In the genomic region with DNA sequence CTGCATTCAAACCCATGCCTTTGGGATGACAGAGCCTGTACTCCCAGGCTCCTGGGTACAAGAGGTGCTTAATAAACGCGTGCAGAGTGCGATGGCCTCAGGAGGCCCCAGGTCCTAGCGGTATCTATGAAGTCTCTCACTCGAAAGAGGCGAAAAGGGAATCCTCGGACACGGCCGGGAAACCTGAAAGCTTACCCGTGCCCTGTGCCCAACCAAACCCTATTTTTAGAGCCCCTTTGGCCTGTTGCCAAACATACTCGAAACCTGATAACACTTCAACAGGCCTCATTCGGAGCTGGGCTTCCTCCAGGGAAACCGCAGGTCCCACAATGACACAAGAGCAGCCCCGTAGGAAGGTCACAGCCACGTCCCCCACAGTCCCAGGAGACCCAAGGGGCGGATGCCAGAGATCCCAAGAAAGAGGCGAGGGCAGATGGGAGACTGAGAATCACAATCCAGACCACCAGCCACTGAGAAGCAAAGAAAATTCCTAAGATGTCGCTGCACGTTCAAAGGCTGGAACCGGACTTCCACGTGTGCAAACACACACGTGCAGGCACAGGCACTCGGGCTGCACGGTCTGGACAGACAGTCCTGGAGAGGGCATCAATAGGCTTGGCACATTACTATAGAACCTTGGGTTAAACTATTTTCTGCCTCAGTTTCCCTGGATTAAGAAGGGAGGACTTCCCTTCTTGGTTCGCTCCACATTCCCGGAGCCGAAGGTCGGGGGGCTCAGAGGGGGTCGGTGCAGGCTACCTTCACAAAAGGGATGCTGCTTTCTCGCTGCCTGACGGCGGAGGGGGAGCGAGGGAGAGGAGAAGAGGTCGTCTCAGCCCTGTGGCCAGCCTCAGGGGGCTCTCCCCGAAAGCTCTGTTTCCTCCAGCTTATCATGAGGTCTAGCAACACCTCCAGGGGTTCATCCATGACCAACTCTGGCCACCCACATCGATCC, we compare ENCODE assay signal across 1 cellular context.
TF ChIP-seq lines count a peak whose summit lies in the region.

No MANE protein-coding gene starts in this region.

TF ChIP-seq in HEK293, 187 proteins besides CTCF, POLR2A, EP300 and RAD21 (continued from another document and continues in another):
- TF ChIP-seq, protein P1, sequence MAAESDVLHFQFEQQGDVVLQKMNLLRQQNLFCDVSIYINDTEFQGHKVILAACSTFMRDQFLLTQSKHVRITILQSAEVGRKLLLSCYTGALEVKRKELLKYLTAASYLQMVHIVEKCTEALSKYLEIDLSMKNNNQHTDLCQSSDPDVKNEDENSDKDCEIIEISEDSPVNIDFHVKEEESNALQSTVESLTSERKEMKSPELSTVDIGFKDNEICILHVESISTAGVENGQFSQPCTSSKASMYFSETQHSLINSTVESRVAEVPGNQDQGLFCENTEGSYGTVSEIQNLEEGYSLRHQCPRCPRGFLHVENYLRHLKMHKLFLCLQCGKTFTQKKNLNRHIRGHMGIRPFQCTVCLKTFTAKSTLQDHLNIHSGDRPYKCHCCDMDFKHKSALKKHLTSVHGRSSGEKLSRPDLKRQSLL (tag by site-specific recombination; IDR thresholded peaks at IDR 0.05): peak; percentile 52; the same call in 1 of the 2 replicates
- TF ChIP-seq ZNF366 (tag by site-specific recombination; conservative IDR thresholded peaks at IDR 0.05) (peak; percentile 70), ZNF521 (tag by site-specific recombination; IDR thresholded peaks at IDR 0.05) (no peak), ZNF211 (tag by site-specific recombination; IDR thresholded peaks at IDR 0.05; ENCODE audit: low read depth) (no peak), SP7 (tag by site-specific recombination; IDR thresholded peaks at IDR 0.05) (peak; percentile 96), ZNF600 (tag by site-specific recombination; IDR thresholded peaks at IDR 0.05) (peak; percentile 80), ZNF16 (tag by site-specific recombination; IDR thresholded peaks at IDR 0.05; ENCODE audit: low read depth) (no peak), ZNF112 (tag by site-specific recombination; IDR thresholded peaks at IDR 0.05) (no peak), ZNF354C (tag by site-specific recombination; IDR thresholded peaks at IDR 0.05; ENCODE audit: borderline replicate concordance, low read depth) (no peak), KLF7 (tag by site-specific recombination; IDR thresholded peaks at IDR 0.05; ENCODE audit: borderline replicate concordance) (peak; percentile 69; the same call in 1 of the 2 replicates), ZNF501 (tag by site-specific recombination; IDR thresholded peaks at IDR 0.05) (no peak; the same call in 1 of the 2 replicates), ZNF19 (tag by site-specific recombination; IDR thresholded peaks at IDR 0.05; ENCODE audit: low read depth) (no peak), ZFP3 (tag by site-specific recombination; IDR thresholded peaks at IDR 0.05; ENCODE audit: low read depth) (no peak), ZNF837 (tag by site-specific recombination; IDR thresholded peaks at IDR 0.05) (no peak), ZNF571 (tag by site-specific recombination; IDR thresholded peaks at IDR 0.05) (no peak), ZFP37 (tag by site-specific recombination; IDR thresholded peaks at IDR 0.05) (no peak), ZNF843 (tag by site-specific recombination; IDR thresholded peaks at IDR 0.05) (no peak; the same call in 1 of the 2 replicates), ZNF184 (tag by site-specific recombination; IDR thresholded peaks at IDR 0.05) (peak; percentile 96), ZNF146 (tag by site-specific recombination; IDR thresholded peaks at IDR 0.05) (no peak), ZNF324 (tag by site-specific recombination; IDR thresholded peaks at IDR 0.05) (peak; percentile 75), SCRT2 (tag by site-specific recombination; IDR thresholded peaks at IDR 0.05) (peak; percentile 88), ZBTB7A (tag by site-specific recombination; IDR thresholded peaks at IDR 0.05; ENCODE audit: low read depth) (no peak), ZNF423 (tag by site-specific recombination; IDR thresholded peaks at IDR 0.05) (peak; percentile 72; the same call in 1 of the 2 replicates), ZNF768 (tag by site-specific recombination; IDR thresholded peaks at IDR 0.05) (no peak), OSR2 (tag by site-specific recombination; IDR thresholded peaks at IDR 0.05) (peak; percentile 85), ZNF776 (tag by site-specific recombination; IDR thresholded peaks at IDR 0.05; ENCODE audit: borderline replicate concordance) (no peak), ZNF121 (tag by site-specific recombination; IDR thresholded peaks at IDR 0.05) (no peak), ZNF707 (tag by site-specific recombination; IDR thresholded peaks at IDR 0.05) (no peak), ZNF292 (tag by site-specific recombination; IDR thresholded peaks at IDR 0.05; ENCODE audit: borderline replicate concordance, low read depth) (no peak), ZNF239 (tag by site-specific recombination; IDR thresholded peaks at IDR 0.05) (no peak), ZFP69B (tag by site-specific recombination; IDR thresholded peaks at IDR 0.05) (peak; percentile 63; the same call in 1 of the 2 replicates), ZNF10 (tag by site-specific recombination; IDR thresholded peaks at IDR 0.05) (peak; percentile 82; the same call in 1 of the 2 replicates), ZIC2 (tag by site-specific recombination; IDR thresholded peaks at IDR 0.05) (peak; percentile 81), KLF16 (tag by site-specific recombination; IDR thresholded peaks at IDR 0.05) (peak; percentile 68; the same call in 1 of the 2 replicates)
- TF ChIP-seq, protein P2, sequence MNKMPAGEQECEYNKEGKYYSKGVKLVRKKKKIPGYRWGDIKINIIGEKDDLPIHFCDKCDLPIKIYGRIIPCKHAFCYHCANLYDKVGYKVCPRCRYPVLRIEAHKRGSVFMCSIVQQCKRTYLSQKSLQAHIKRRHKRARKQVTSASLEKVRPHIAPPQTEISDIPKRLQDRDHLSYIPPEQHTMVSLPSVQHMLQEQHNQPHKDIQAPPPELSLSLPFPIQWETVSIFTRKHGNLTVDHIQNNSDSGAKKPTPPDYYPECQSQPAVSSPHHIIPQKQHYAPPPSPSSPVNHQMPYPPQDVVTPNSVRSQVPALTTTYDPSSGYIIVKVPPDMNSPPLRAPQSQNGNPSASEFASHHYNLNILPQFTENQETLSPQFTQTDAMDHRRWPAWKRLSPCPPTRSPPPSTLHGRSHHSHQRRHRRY (tag by site-specific recombination; IDR thresholded peaks at IDR 0.05): no peak
- TF ChIP-seq, protein P3, sequence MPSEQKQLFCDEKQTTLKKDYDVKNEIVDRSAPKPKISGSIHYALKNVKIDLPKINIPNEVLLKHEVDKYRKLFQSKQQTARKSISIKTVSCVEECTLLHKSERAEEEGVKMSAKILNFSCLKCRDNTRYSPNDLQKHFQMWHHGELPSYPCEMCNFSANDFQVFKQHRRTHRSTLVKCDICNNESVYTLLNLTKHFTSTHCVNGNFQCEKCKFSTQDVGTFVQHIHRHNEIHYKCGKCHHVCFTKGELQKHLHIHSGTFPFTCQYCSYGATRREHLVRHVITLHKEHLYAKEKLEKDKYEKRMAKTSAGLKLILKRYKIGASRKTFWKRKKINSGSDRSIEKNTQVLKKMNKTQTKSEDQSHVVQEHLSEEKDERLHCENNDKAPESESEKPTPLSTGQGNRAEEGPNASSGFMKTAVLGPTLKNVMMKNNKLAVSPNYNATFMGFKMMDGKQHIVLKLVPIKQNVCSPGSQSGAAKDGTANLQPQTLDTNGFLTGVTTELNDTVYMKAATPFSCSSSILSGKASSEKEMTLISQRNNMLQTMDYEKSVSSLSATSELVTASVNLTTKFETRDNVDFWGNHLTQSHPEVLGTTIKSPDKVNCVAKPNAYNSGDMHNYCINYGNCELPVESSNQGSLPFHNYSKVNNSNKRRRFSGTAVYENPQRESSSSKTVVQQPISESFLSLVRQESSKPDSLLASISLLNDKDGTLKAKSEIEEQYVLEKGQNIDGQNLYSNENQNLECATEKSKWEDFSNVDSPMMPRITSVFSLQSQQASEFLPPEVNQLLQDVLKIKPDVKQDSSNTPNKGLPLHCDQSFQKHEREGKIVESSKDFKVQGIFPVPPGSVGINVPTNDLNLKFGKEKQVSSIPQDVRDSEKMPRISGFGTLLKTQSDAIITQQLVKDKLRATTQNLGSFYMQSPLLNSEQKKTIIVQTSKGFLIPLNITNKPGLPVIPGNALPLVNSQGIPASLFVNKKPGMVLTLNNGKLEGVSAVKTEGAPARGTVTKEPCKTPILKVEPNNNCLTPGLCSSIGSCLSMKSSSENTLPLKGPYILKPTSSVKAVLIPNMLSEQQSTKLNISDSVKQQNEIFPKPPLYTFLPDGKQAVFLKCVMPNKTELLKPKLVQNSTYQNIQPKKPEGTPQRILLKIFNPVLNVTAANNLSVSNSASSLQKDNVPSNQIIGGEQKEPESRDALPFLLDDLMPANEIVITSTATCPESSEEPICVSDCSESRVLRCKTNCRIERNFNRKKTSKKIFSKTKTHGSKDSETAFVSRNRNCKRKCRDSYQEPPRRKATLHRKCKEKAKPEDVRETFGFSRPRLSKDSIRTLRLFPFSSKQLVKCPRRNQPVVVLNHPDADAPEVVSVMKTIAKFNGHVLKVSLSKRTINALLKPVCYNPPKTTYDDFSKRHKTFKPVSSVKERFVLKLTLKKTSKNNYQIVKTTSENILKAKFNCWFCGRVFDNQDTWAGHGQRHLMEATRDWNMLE (tag by site-specific recombination; conservative IDR thresholded peaks at IDR 0.05; ENCODE audit: low read depth): no peak
- TF ChIP-seq, protein P4, sequence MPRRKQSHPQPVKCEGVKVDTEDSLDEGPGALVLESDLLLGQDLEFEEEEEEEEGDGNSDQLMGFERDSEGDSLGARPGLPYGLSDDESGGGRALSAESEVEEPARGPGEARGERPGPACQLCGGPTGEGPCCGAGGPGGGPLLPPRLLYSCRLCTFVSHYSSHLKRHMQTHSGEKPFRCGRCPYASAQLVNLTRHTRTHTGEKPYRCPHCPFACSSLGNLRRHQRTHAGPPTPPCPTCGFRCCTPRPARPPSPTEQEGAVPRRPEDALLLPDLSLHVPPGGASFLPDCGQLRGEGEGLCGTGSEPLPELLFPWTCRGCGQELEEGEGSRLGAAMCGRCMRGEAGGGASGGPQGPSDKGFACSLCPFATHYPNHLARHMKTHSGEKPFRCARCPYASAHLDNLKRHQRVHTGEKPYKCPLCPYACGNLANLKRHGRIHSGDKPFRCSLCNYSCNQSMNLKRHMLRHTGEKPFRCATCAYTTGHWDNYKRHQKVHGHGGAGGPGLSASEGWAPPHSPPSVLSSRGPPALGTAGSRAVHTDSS (tag by site-specific recombination; IDR thresholded peaks at IDR 0.05): no peak; the same call in 1 of the 2 replicates
- TF ChIP-seq, protein P5, sequence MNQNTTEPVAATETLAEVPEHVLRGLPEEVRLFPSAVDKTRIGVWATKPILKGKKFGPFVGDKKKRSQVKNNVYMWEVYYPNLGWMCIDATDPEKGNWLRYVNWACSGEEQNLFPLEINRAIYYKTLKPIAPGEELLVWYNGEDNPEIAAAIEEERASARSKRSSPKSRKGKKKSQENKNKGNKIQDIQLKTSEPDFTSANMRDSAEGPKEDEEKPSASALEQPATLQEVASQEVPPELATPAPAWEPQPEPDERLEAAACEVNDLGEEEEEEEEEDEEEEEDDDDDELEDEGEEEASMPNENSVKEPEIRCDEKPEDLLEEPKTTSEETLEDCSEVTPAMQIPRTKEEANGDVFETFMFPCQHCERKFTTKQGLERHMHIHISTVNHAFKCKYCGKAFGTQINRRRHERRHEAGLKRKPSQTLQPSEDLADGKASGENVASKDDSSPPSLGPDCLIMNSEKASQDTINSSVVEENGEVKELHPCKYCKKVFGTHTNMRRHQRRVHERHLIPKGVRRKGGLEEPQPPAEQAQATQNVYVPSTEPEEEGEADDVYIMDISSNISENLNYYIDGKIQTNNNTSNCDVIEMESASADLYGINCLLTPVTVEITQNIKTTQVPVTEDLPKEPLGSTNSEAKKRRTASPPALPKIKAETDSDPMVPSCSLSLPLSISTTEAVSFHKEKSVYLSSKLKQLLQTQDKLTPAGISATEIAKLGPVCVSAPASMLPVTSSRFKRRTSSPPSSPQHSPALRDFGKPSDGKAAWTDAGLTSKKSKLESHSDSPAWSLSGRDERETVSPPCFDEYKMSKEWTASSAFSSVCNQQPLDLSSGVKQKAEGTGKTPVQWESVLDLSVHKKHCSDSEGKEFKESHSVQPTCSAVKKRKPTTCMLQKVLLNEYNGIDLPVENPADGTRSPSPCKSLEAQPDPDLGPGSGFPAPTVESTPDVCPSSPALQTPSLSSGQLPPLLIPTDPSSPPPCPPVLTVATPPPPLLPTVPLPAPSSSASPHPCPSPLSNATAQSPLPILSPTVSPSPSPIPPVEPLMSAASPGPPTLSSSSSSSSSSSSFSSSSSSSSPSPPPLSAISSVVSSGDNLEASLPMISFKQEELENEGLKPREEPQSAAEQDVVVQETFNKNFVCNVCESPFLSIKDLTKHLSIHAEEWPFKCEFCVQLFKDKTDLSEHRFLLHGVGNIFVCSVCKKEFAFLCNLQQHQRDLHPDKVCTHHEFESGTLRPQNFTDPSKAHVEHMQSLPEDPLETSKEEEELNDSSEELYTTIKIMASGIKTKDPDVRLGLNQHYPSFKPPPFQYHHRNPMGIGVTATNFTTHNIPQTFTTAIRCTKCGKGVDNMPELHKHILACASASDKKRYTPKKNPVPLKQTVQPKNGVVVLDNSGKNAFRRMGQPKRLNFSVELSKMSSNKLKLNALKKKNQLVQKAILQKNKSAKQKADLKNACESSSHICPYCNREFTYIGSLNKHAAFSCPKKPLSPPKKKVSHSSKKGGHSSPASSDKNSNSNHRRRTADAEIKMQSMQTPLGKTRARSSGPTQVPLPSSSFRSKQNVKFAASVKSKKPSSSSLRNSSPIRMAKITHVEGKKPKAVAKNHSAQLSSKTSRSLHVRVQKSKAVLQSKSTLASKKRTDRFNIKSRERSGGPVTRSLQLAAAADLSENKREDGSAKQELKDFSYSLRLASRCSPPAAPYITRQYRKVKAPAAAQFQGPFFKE (tag by site-specific recombination; IDR thresholded peaks at IDR 0.05; ENCODE audit: borderline replicate concordance): no peak
- TF ChIP-seq, protein P6, sequence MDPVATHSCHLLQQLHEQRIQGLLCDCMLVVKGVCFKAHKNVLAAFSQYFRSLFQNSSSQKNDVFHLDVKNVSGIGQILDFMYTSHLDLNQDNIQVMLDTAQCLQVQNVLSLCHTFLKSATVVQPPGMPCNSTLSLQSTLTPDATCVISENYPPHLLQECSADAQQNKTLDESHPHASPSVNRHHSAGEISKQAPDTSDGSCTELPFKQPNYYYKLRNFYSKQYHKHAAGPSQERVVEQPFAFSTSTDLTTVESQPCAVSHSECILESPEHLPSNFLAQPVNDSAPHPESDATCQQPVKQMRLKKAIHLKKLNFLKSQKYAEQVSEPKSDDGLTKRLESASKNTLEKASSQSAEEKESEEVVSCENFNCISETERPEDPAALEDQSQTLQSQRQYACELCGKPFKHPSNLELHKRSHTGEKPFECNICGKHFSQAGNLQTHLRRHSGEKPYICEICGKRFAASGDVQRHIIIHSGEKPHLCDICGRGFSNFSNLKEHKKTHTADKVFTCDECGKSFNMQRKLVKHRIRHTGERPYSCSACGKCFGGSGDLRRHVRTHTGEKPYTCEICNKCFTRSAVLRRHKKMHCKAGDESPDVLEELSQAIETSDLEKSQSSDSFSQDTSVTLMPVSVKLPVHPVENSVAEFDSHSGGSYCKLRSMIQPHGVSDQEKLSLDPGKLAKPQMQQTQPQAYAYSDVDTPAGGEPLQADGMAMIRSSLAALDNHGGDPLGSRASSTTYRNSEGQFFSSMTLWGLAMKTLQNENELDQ (tag by site-specific recombination; IDR thresholded peaks at IDR 0.05; ENCODE audit: low read depth): no peak
- TF ChIP-seq, protein P7, sequence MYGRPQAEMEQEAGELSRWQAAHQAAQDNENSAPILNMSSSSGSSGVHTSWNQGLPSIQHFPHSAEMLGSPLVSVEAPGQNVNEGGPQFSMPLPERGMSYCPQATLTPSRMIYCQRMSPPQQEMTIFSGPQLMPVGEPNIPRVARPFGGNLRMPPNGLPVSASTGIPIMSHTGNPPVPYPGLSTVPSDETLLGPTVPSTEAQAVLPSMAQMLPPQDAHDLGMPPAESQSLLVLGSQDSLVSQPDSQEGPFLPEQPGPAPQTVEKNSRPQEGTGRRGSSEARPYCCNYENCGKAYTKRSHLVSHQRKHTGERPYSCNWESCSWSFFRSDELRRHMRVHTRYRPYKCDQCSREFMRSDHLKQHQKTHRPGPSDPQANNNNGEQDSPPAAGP (tag by site-specific recombination; IDR thresholded peaks at IDR 0.05): peak; percentile 89
